In genomic region chr22:43088979-43089717, GRCh38 we compare ENCODE assay signal across 1 cellular context.
TF ChIP-seq lines count a peak whose summit lies in the region.

TTLL1 (minus strand) TSS chr22:43089391; CDS start chr22:43075586, 13,805 bp downstream.

TF ChIP-seq in K562, 482 proteins besides CTCF, POLR2A, EP300 and RAD21 (continued from another document and continues in another):
- no peak for TF ChIP-seq MGA (IDR thresholded peaks at IDR 0.05)
- no peak for TF ChIP-seq MLX (CRISPR knock-in tag; conservative IDR thresholded peaks at IDR 0.05)
- 0 out of 2 replicates have a peak, but pooled peaks have one; percentile 28 for TF ChIP-seq RBM34 (IDR thresholded peaks at IDR 0.05; ENCODE audit: borderline replicate concordance, insufficient read depth, low read length)
- TF ChIP-seq ELF1 (tag; IDR thresholded peaks at IDR 0.05), result no peak
- TF ChIP-seq DIDO1 (tag; IDR thresholded peaks at IDR 0.05; ENCODE audit: low read depth), result no peak
- no peak for TF ChIP-seq SIRT6 (IDR thresholded peaks at IDR 0.05; ENCODE audit: low read depth, low read length)
- TF ChIP-seq ZNF316 (IDR thresholded peaks at IDR 0.05), result peak; percentile 68
- no peak for TF ChIP-seq ZKSCAN1 (IDR thresholded peaks at IDR 0.05; ENCODE audit: low read depth, low read length)
- no peak for TF ChIP-seq TEAD2 (tag; IDR thresholded peaks at IDR 0.05)
- TF ChIP-seq ERF (CRISPR knock-in tag; IDR thresholded peaks at IDR 0.05), result no peak
- TF ChIP-seq FOXA1 (IDR thresholded peaks at IDR 0.05; ENCODE audit: borderline replicate concordance), result no peak
- TF ChIP-seq DMBX1 (CRISPR knock-in tag; IDR thresholded peaks at IDR 0.05; ENCODE audit: borderline replicate concordance), result no peak
- TF ChIP-seq, protein P1, sequence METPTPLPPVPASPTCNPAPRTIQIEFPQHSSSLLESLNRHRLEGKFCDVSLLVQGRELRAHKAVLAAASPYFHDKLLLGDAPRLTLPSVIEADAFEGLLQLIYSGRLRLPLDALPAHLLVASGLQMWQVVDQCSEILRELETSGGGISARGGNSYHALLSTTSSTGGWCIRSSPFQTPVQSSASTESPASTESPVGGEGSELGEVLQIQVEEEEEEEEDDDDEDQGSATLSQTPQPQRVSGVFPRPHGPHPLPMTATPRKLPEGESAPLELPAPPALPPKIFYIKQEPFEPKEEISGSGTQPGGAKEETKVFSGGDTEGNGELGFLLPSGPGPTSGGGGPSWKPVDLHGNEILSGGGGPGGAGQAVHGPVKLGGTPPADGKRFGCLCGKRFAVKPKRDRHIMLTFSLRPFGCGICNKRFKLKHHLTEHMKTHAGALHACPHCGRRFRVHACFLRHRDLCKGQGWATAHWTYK (CRISPR knock-in tag; IDR thresholded peaks at IDR 0.05), result no peak
- TF ChIP-seq SIX5 (IDR thresholded peaks at IDR 0.05; ENCODE audit: borderline replicate concordance in 1 of 2, insufficient read depth in 1 of 2, low read depth in 1 of 2, low read length in 2 of 2), result no peak; a peak in 1 of 4 replicates
- TF ChIP-seq PTRF (tag; IDR thresholded peaks at IDR 0.05), result no peak
- TF ChIP-seq ZNF717 (CRISPR knock-in tag; IDR thresholded peaks at IDR 0.05), result no peak
- TF ChIP-seq GATAD2A (IDR thresholded peaks at IDR 0.05), result no peak
- no peak for TF ChIP-seq ZNF696 (CRISPR knock-in tag; conservative IDR thresholded peaks at IDR 0.05)
- no peak for TF ChIP-seq FOXK2 (conservative IDR thresholded peaks at IDR 0.05 in 1 of 2, IDR thresholded peaks at IDR 0.05 in 1 of 2; ENCODE audit: low read depth in 2 of 2)
- TF ChIP-seq, protein P2, sequence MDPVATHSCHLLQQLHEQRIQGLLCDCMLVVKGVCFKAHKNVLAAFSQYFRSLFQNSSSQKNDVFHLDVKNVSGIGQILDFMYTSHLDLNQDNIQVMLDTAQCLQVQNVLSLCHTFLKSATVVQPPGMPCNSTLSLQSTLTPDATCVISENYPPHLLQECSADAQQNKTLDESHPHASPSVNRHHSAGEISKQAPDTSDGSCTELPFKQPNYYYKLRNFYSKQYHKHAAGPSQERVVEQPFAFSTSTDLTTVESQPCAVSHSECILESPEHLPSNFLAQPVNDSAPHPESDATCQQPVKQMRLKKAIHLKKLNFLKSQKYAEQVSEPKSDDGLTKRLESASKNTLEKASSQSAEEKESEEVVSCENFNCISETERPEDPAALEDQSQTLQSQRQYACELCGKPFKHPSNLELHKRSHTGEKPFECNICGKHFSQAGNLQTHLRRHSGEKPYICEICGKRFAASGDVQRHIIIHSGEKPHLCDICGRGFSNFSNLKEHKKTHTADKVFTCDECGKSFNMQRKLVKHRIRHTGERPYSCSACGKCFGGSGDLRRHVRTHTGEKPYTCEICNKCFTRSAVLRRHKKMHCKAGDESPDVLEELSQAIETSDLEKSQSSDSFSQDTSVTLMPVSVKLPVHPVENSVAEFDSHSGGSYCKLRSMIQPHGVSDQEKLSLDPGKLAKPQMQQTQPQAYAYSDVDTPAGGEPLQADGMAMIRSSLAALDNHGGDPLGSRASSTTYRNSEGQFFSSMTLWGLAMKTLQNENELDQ (CRISPR knock-in tag; IDR thresholded peaks at IDR 0.05; ENCODE audit: borderline replicate concordance), result no peak
- TF ChIP-seq ZNF133 (CRISPR knock-in tag; IDR thresholded peaks at IDR 0.05), result no peak
- no peak for TF ChIP-seq BACH1 (tag; IDR thresholded peaks at IDR 0.05)
- TF ChIP-seq, protein P3, sequence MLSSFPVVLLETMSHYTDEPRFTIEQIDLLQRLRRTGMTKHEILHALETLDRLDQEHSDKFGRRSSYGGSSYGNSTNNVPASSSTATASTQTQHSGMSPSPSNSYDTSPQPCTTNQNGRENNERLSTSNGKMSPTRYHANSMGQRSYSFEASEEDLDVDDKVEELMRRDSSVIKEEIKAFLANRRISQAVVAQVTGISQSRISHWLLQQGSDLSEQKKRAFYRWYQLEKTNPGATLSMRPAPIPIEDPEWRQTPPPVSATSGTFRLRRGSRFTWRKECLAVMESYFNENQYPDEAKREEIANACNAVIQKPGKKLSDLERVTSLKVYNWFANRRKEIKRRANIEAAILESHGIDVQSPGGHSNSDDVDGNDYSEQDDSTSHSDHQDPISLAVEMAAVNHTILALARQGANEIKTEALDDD (IDR thresholded peaks at IDR 0.05), result no peak
- TF ChIP-seq NONO (IDR thresholded peaks at IDR 0.05; ENCODE audit: low read depth in 2 of 2, low read length in 1 of 2), result no peak
- TF ChIP-seq ZBTB26 (CRISPR knock-in tag; IDR thresholded peaks at IDR 0.05), result no peak
- TF ChIP-seq CCNT2 (IDR thresholded peaks at IDR 0.05; ENCODE audit: borderline replicate concordance, extremely low read depth, insufficient read length, low read depth, low read length), result no peak
- TF ChIP-seq ZNF239 (CRISPR knock-in tag; IDR thresholded peaks at IDR 0.05), result no peak
- no peak for TF ChIP-seq XRCC3 (IDR thresholded peaks at IDR 0.05)
- no peak for TF ChIP-seq POLR2AphosphoS5 (IDR thresholded peaks at IDR 0.05; ENCODE audit: control insufficient read depth, insufficient read depth, low read depth, low read length)
- TF ChIP-seq RUNX1 (IDR thresholded peaks at IDR 0.05; ENCODE audit: low read depth), result no peak
- no peak for TF ChIP-seq POLR2B (IDR thresholded peaks at IDR 0.05; ENCODE audit: low read depth, partially characterized antibody)
- peak in 2 of 3 experiments; percentile 37 to 85; a peak in 3 of 6 replicates for TF ChIP-seq ZBTB11 (CRISPR knock-in tag; IDR thresholded peaks at IDR 0.05)
- TF ChIP-seq XRCC4 (IDR thresholded peaks at IDR 0.05; ENCODE audit: extremely low read depth, insufficient read depth, insufficient read length), result no peak
- TF ChIP-seq SMC3 (conservative IDR thresholded peaks at IDR 0.05; ENCODE audit: insufficient read depth, low read depth, low read length), result no peak
- TF ChIP-seq KDM4B (IDR thresholded peaks at IDR 0.05; ENCODE audit: borderline replicate concordance in 2 of 2, low read depth in 1 of 2), result peak in 1 of 2 experiments; percentile 88; a peak in 1 of 4 replicates
- no peak for TF ChIP-seq NR4A1 (CRISPR knock-in tag; IDR thresholded peaks at IDR 0.05)
- no peak for TF ChIP-seq NR4A1 (tag; IDR thresholded peaks at IDR 0.05)
